Comparison of ENCODE assay signal across 30 cellular contexts in the genomic region with DNA sequence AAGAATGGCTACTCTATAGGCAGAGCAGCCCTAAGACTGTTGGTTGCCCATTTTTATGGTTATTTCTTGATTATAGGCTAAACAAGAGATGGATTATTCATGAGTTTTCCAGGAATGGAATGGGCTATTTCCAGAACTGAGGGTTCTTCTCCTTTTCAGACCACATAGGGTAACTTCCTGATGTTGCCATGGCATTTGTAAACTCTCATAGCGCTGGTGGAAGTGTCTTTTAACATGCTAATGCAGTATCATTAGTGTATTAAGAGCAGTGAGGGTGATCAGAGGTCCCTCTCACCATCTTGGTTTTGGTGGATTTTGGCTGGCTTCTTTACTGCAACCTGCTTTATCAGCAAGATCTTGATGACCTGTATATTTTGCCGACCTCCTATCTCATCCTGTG.
"Had no signal": no experiment of that assay in that cellular context is flagged by ENCODE, and none has a peak within 500 bp of the region (broad histone marks: within the 10 kb centered on the region; RNA-seq: fewer than 3 reads in every experiment).

No MANE protein-coding gene starts in this region.

- H3K4me1 Mint-ChIP-seq: immature natural killer cell; naive B cell; natural killer cell; nephron progenitor cell; stimulated activated naive B cell treated with anti-CD40 and anti-IgM and Interleukin-4, amounts not matched to agents 10 μg/mL and 1 μg/mL and 100 μg/mL, for 72 hours had no signal

- H2AFZ ChIP-seq: neural progenitor cell had no signal

- H3K27ac Mint-ChIP-seq: immature natural killer cell; naive B cell; natural killer cell; nephron progenitor cell; neural progenitor cell; stimulated activated naive B cell treated with anti-CD40 and anti-IgM and Interleukin-4, amounts not matched to agents 10 μg/mL and 1 μg/mL and 100 μg/mL, for 72 hours had no signal

- H3K4me3 Mint-ChIP-seq: immature natural killer cell; naive B cell; natural killer cell; nephron progenitor cell; neural progenitor cell; stimulated activated naive B cell treated with anti-CD40 and anti-IgM and Interleukin-4, amounts not matched to agents 10 μg/mL and 1 μg/mL and 100 μg/mL, for 72 hours had no signal

- H3K27me3 Mint-ChIP-seq: naive B cell; stimulated activated naive B cell treated with anti-CD40 and anti-IgM and Interleukin-4, amounts not matched to agents 10 μg/mL and 1 μg/mL and 100 μg/mL, for 72 hours had no signal

- H3K9me3 ChIP-seq: lower lobe of right lung, pancreas, prostate gland, thoracic aorta, tibial artery, upper lobe of right lung had no signal

- DNase-seq: hippocampal formation; immature natural killer cell; kidney; left colon; left lung; lower lobe of right lung; mammary epithelial cell; mesenchymal stem cell; naive B cell; natural killer cell; nephron progenitor cell; nucleus accumbens; pancreas; posterior cingulate gyrus; retina; right cardiac atrium; stimulated activated CD4-positive, alpha-beta T cell treated with anti-CD3 and anti-CD28 coated beads, Interleukin-12 subunit alpha, Interleukin-12 subunit beta, amount 100 ng/mL, for 4 hours; stimulated activated CD4-positive, alpha-beta T cell treated with anti-CD3 and anti-CD28 coated beads, Interleukin-15, amount 100 ng/mL, for 24 hours; stimulated activated CD4-positive, alpha-beta T cell treated with anti-CD3 and anti-CD28 coated beads, Interleukin-2, amount 100 ng/mL, for 24 hours; stimulated activated CD4-positive, alpha-beta T cell treated with anti-CD3 and anti-CD28 coated beads, Interleukin-4, amount 100 ng/mL, for 1 hour; stimulated activated naive B cell treated with anti-CD40 and anti-IgM and Interleukin-4, amounts not matched to agents 10 μg/mL and 1 μg/mL and 100 μg/mL, for 72 hours; stimulated activated naive CD8-positive, alpha-beta T cell treated with anti-CD3 and anti-CD28 coated beads, Interleukin-15, Interleukin-2, amounts not matched to agents 100 U/mL and 50 U/mL, for 24 hours; tibial artery; trophoblast cell; upper lobe of right lung had no signal

- H3K36me3 ChIP-seq: left lung, lower lobe of right lung, neural progenitor cell, pancreas, prostate gland, suprapubic skin, thoracic aorta, tibial artery, upper lobe of right lung had no signal

- H3K27ac ChIP-seq: left lung, lower lobe of right lung, neural progenitor cell, pancreas, prostate gland, skin epidermis, suprapubic skin, thoracic aorta, tibial artery, upper lobe of right lung had no signal

- H3K4me1 ChIP-seq: left lung, lower lobe of right lung, neural progenitor cell, pancreas, prostate gland, suprapubic skin, tibial artery, upper lobe of right lung had no signal

- H3K4me3 ChIP-seq: left lung, lower lobe of right lung, neural progenitor cell, pancreas, prostate gland, skin epidermis, suprapubic skin, thoracic aorta, tibial artery, upper lobe of right lung had no signal

- H3K27me3 ChIP-seq: left lung, neural progenitor cell, pancreas, suprapubic skin, tibial artery, upper lobe of right lung had no signal

- H3K4me2 ChIP-seq: neural progenitor cell had no signal

- H3K9ac ChIP-seq: neural progenitor cell had no signal

- H3K36me3 Mint-ChIP-seq: immature natural killer cell; naive B cell; natural killer cell; neural progenitor cell; stimulated activated naive B cell treated with anti-CD40 and anti-IgM and Interleukin-4, amounts not matched to agents 10 μg/mL and 1 μg/mL and 100 μg/mL, for 72 hours had no signal
